ENCODE assay signal across 8 cellular contexts in the genomic region with DNA sequence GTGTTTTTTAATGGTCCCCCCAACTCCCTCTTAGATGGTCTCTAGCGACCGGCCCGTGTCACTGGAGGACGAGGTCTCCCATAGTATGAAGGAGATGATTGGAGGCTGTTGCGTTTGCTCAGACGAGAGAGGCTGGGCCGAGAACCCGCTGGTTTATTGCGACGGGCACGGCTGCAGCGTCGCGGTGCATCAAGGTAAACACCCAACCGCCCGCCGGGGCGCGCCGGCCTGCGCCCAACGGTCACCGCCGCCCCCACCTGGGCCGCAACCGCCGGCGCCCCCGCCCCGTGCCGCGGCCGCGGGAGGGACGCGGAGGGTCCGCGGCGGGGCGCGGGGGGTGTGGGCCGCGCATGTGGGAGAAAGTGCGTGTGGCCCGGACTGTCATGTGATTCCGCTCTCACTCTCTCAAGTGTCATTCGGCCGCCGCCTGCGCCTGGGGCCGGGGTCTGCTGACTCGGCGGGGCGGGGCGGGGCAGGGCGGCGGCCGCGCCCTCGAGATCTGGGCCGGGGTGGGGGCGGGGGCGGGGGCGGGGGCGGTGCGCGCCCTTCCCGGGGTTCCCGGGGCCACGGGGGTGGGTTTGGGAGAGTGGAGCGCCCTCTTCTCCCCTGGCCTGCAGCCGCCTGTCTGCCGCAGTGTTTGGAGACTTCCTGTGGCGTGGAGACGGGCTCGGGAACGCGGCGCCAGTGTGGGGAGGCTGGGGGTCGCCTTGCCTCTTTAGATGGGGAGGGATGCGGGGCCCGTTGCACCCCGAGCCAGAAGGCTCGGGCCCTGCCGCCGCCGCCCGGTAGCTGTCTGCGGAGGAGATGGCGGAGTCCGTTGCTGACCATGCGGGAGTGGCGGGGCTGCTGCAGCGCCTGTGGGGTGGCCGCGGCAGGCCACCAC. TPM values are rescaled to one million over a fixed set of nuclear protein-coding genes. Genes with fewer than 3 reads are reported as not detected.
A peak's percentile ranks its signal among the peaks of the same experiment; 100 is the strongest.
DNase-seq lines count a peak whose midpoint lies in the region; ATAC-seq and TF ChIP-seq lines count a peak whose summit lies in the region.

No MANE protein-coding gene starts in this region.

- H3K36me3 ChIP-seq in Loucy (ENCODE audit: insufficient read depth, low read length) (peaks cover 14% of the 10 kb centered on the region), ectodermal cell (ENCODE audit: control insufficient read depth, insufficient read depth, low read length) (peaks cover 6% of the 10 kb centered on the region), lower lobe of right lung (peaks cover 32% of the 10 kb centered on the region)

- no peak for TF ChIP-seq CTCF in Loucy (conservative IDR thresholded peaks at IDR 0.05; ENCODE audit: low read length)
- TF ChIP-seq CTCF in lower lobe of right lung (IDR thresholded peaks at IDR 0.05): no peak

- H4K20me1 ChIP-seq in Loucy (ENCODE audit: insufficient read depth, low read length, poor library complexity, severe bottlenecking): peaks cover 31% of the 10 kb centered on the region

- peaks cover 62% of the 10 kb centered on the region for H3K79me2 ChIP-seq in Loucy (ENCODE audit: insufficient read depth, low read length)

- peak overlapping the region; percentile 89 for H3K4me3 Mint-ChIP-seq in stimulated activated memory B cell treated with anti-CD40 and anti-IgM and Interleukin-4, amounts not matched to agents 10 μg/mL and 1 μg/mL and 100 μg/mL, for 72 hours

- peak overlapping the region; percentile 91 for H3K27ac Mint-ChIP-seq in stimulated activated memory B cell treated with anti-CD40 and anti-IgM and Interleukin-4, amounts not matched to agents 10 μg/mL and 1 μg/mL and 100 μg/mL, for 72 hours

- peak overlapping the region; percentile 44; the same call in 1 of the 2 replicates for H2AFZ ChIP-seq in Loucy (ENCODE audit: low read length)

- DNase-seq in C1 segment of cervical spinal cord (lab: John Stamatoyannopoulos, UW): peak in 13 of 14 donors; percentile 8 to 77 (median 66)
- DNase-seq in activated CD4-positive, alpha-beta T cell treated with anti-CD3 and anti-CD28 coated beads, Interleukin-2, amount 50 U/mL, for 4 hours: peak; percentile 36 to 38
- peak; percentile 79 for DNase-seq in lower lobe of right lung

- intact Hi-C loops in lower lobe of right lung (cut with DNase I): no loop called here

- H3K9me3 ChIP-seq in Loucy (ENCODE audit: insufficient read depth, low read depth, low read length) (no peaks in the 10 kb centered on the region), ectodermal cell (ENCODE audit: control insufficient read depth, low read length) (no peaks in the 10 kb centered on the region), lower lobe of right lung (no peaks in the 10 kb centered on the region)

- H3K27ac ChIP-seq in ectodermal cell (ENCODE audit: insufficient read depth, low read depth, low read length, poor library complexity, severe bottlenecking) (peak overlapping the region; percentile 75), lower lobe of right lung (peak overlapping the region; percentile 92)

- ATAC-seq in GM19467 (IDR thresholded peaks at IDR 0.05; ENCODE audit: unreplicated experiment) (peak; percentile 18), lower lobe of right lung (peak; percentile 23 to 37), GM21390 (IDR thresholded peaks at IDR 0.05; ENCODE audit: unreplicated experiment) (no peak)
- ATAC-seq in stimulated activated memory B cell treated with anti-CD40 and anti-IgM and Interleukin-4, amounts not matched to agents 10 μg/mL and 1 μg/mL and 100 μg/mL, for 72 hours: peak; percentile 51

- H3K4me1 Mint-ChIP-seq in stimulated activated memory B cell treated with anti-CD40 and anti-IgM and Interleukin-4, amounts not matched to agents 10 μg/mL and 1 μg/mL and 100 μg/mL, for 72 hours: peaks cover 25% of the 10 kb centered on the region

- no peaks in the 10 kb centered on the region for H3K9me3 Mint-ChIP-seq in stimulated activated memory B cell treated with anti-CD40 and anti-IgM and Interleukin-4, amounts not matched to agents 10 μg/mL and 1 μg/mL and 100 μg/mL, for 72 hours

- no peaks in the 10 kb centered on the region for H3K27me3 ChIP-seq in Loucy (ENCODE audit: insufficient read depth, low read length, poor library complexity, severe bottlenecking)
- H3K27me3 ChIP-seq in ectodermal cell (ENCODE audit: control insufficient read depth, insufficient read depth, low read length, poor library complexity, severe bottlenecking): no peaks in the 10 kb centered on the region
- H3K27me3 ChIP-seq in lower lobe of right lung (ENCODE audit: low read depth): no peaks in the 10 kb centered on the region

- H3K4me3 ChIP-seq in Loucy (ENCODE audit: low read length, poor library complexity, severe bottlenecking): peak overlapping the region; percentile 85
- H3K4me3 ChIP-seq in ectodermal cell (ENCODE audit: insufficient read depth, low read depth, low read length): peak overlapping the region; percentile 53
- H3K4me3 ChIP-seq in lower lobe of right lung: peak overlapping the region; percentile 82

- 0% methylated on average over 94 to 96 of the region's 96 CpGs for WGBS in ectodermal cell, 2 experiments

- H3K27me3 Mint-ChIP-seq in stimulated activated memory B cell treated with anti-CD40 and anti-IgM and Interleukin-4, amounts not matched to agents 10 μg/mL and 1 μg/mL and 100 μg/mL, for 72 hours: no peaks in the 10 kb centered on the region

- H3F3A ChIP-seq in Loucy (ENCODE audit: low read depth): peaks cover 10% of the 10 kb centered on the region; the same call in 1 of the 2 replicates

- H3K36me3 Mint-ChIP-seq in stimulated activated memory B cell treated with anti-CD40 and anti-IgM and Interleukin-4, amounts not matched to agents 10 μg/mL and 1 μg/mL and 100 μg/mL, for 72 hours: peaks cover 11% of the 10 kb centered on the region

- peaks cover 46% of the 10 kb centered on the region for H3K4me1 ChIP-seq in Loucy (ENCODE audit: insufficient read depth, low read length, poor library complexity, severe bottlenecking)
- peaks cover 6% of the 10 kb centered on the region for H3K4me1 ChIP-seq in ectodermal cell (ENCODE audit: control insufficient read depth, insufficient read depth, low read length)
- H3K4me1 ChIP-seq in lower lobe of right lung: peaks cover 20% of the 10 kb centered on the region

- peak overlapping the region; percentile 77 for H3K4me2 ChIP-seq in Loucy (ENCODE audit: low read depth, low read length, poor library complexity, severe bottlenecking)

- H3K9ac ChIP-seq in Loucy (ENCODE audit: low read depth, low read length, poor library complexity, severe bottlenecking): peak overlapping the region; percentile 81

- H3K9me2 ChIP-seq in Loucy (replicated peaks; ENCODE audit: low read depth, low read length): no peaks in the 10 kb centered on the region

RNA-seq across cellular contexts. Expression of a gene that starts 0.8 kb away (rescaled TPM):
- polyA plus RNA-seq in ectodermal cell (2013, experiment 1 of 4): 56.5 TPM
- polyA plus RNA-seq in ectodermal cell (2013, experiment 2 of 4): 63.5 TPM
- polyA plus RNA-seq in ectodermal cell (2013, experiment 3 of 4): 51.2 TPM
- polyA plus RNA-seq in ectodermal cell (2013, experiment 4 of 4): 51.5 TPM
- 48.8 TPM for total RNA-seq in lower lobe of right lung

RNA-seq across cellular contexts. Expression of a gene that starts 9.4 kb away (rescaled TPM):
- 126 TPM for polyA plus RNA-seq in ectodermal cell (2013, experiment 1 of 4)
- polyA plus RNA-seq in ectodermal cell (2013, experiment 2 of 4): 107 TPM
- 98.2 TPM for polyA plus RNA-seq in ectodermal cell (2013, experiment 3 of 4)
- polyA plus RNA-seq in ectodermal cell (2013, experiment 4 of 4): 116 TPM
- total RNA-seq in lower lobe of right lung: 0.95 TPM
